In the genomic region with DNA sequence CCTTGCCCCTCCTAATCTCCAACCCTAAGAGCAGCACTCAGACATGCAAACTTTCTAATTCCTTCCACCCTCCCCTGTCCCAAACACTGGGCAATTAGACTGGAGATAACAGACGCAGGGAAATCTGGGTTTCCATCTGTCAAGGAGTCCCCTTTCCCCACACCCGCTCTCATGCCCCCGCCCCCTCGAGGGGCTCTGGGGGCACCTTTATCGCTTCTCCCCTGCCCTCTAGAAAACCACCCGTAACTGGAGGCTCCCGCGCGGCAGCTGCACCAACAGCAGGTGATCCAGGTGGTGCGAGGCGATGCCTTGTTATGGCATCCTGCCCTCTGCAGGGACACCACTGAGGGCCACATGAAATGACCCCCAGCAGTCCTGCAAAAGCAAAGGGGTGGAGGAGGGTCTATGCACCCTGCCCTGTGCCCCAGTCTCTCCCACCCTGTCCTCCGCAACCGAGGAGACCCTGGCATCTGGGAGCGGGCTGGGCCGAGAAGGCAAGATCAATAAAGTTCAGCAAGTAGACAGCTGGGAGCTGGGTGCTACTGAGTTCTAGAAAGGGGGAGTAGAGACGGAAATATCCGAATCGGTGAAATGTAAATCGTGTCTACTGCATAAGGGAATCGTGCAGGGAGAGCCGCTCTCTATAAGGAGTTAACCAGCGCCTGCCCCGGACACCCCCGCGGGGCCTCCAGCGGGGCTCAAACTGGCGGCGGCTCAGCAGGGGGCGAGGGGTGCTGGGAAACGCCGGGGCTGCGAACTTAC, we compare ENCODE assay signal across 8 cellular contexts. TPM values are rescaled to one million over a fixed set of nuclear protein-coding genes. Genes with fewer than 3 reads are reported as not detected.
DNase-seq lines count a peak whose midpoint lies in the region; ATAC-seq, FAIRE-seq and TF ChIP-seq lines count a peak whose summit lies in the region.

No MANE protein-coding gene starts in this region.

- no peak for FAIRE-seq in endothelial cell of umbilical vein (lab: Jason Lieb, UNC)

- POLR2A ChIA-PET in endothelial cell of umbilical vein (lab: Charles Lee), result no interaction called here

- dilution Hi-C loops in endothelial cell of umbilical vein (cut with MboI; ENCODE audit: extremely low pct_ligation_motif_present, low sequenced_read_pairs), result no loop called here

- intact Hi-C loops in endothelial cell of umbilical vein (cut with micrococcal nuclease), result loop anchor here (10.0 kb wide), 2 partner anchors 278 to 422 kb away; partner anchors contain the start of gene GNPDA2

- peak; percentile 81 for DNase-seq in DMS53 (lab: John Stamatoyannopoulos, UW)
- peak; percentile 17 for DNase-seq in NCI-H69 (lab: John Stamatoyannopoulos, UW)
- DNase-seq in endothelial cell of umbilical vein (ENCODE audit: low read depth, low spot score), result no peak
- DNase-seq in osteoblast (ENCODE audit: insufficient read length, low spot score, missing footprints), result peak; percentile 57
- DNase-seq in inferior parietal cortex (ENCODE audit: extremely low spot score), result no peak

- TF ChIP-seq POLR2A in endothelial cell of umbilical vein (IDR thresholded peaks at IDR 0.05; ENCODE audit: low read depth, low read length), result no peak

- H3K9me3 ChIP-seq in endothelial cell of umbilical vein (replicated peaks; ENCODE audit: control insufficient read depth, insufficient read depth, low read length) (no peaks in the 10 kb centered on the region), osteoblast (ENCODE audit: low read depth, low read length) (no peaks in the 10 kb centered on the region)

- no peak overlapping the region for H2AFZ ChIP-seq in endothelial cell of umbilical vein (ENCODE audit: low read depth, low read length)
- H2AFZ ChIP-seq in osteoblast (ENCODE audit: low read length), result no peak overlapping the region

- H3K36me3 ChIP-seq in endothelial cell of umbilical vein (ENCODE audit: control insufficient read depth in 2 of 2, extremely low read depth in 1 of 2, insufficient read depth in 2 of 2, low read length in 2 of 2) (no peaks in the 10 kb centered on the region), osteoblast (ENCODE audit: insufficient read depth, low read length) (no peaks in the 10 kb centered on the region)

- CTCF ChIA-PET in endothelial cell of umbilical vein (lab: Charles Lee), result no interaction called here

- no peak overlapping the region for H3K9ac ChIP-seq in endothelial cell of umbilical vein (replicated peaks; ENCODE audit: extremely low read depth, insufficient read depth, low read length)

- no peak overlapping the region for H3K4me3 ChIP-seq in endothelial cell of umbilical vein (replicated peaks in 1 of 3; ENCODE audit: insufficient read depth in 1 of 3, low read depth in 1 of 3, low read length in 3 of 3)
- no peak overlapping the region for H3K4me3 ChIP-seq in osteoblast (ENCODE audit: insufficient read depth, low read length)

- H3K27ac ChIP-seq in endothelial cell of umbilical vein (ENCODE audit: insufficient read depth, low read depth, low read length) (no peak overlapping the region), osteoblast (ENCODE audit: low read depth, low read length) (no peak overlapping the region)

- no TSS peak for BruUV-seq in endothelial cell of umbilical vein (replicated peaks; lab: Mats Ljungman, UMichigan)

- H4K20me1 ChIP-seq in endothelial cell of umbilical vein (replicated peaks; ENCODE audit: control insufficient read depth, extremely low read depth, insufficient read depth, low read length) (no peaks in the 10 kb centered on the region), osteoblast (ENCODE audit: insufficient read depth, low read length) (no peaks in the 10 kb centered on the region)

- H3K4me1 ChIP-seq in endothelial cell of umbilical vein (ENCODE audit: control insufficient read depth, extremely low read depth, insufficient read depth, low read length) (peaks cover 10% of the 10 kb centered on the region), osteoblast (ENCODE audit: insufficient read depth, low read length) (no peaks in the 10 kb centered on the region)

- TF ChIP-seq CTCF in endothelial cell of umbilical vein (IDR thresholded peaks at IDR 0.05; ENCODE audit: extremely low read depth in 1 of 2, insufficient read depth in 1 of 2, low read depth in 1 of 2, low read length in 2 of 2) (no peak), osteoblast (IDR thresholded peaks at IDR 0.05; ENCODE audit: extremely low read depth, low read depth, low read length) (no peak)

- H3K27me3 ChIP-seq in endothelial cell of umbilical vein (ENCODE audit: control insufficient read depth in 2 of 2, insufficient read depth in 2 of 2, low read length in 2 of 2) (peaks cover 25 to 61% of the 10 kb centered on the region in 2 experiments), osteoblast (ENCODE audit: insufficient read depth, low read length) (peaks cover 33% of the 10 kb centered on the region)

- no peaks in the 10 kb centered on the region for H3K9me1 ChIP-seq in endothelial cell of umbilical vein (replicated peaks; ENCODE audit: control insufficient read depth, extremely low read depth, insufficient read depth, low read length)

- ATAC-seq in GM18498 (IDR thresholded peaks at IDR 0.05; ENCODE audit: unreplicated experiment) (no peak), HG03045 (IDR thresholded peaks at IDR 0.05; ENCODE audit: unreplicated experiment) (no peak), HG02571 (IDR thresholded peaks at IDR 0.05; ENCODE audit: unreplicated experiment) (no peak)

- H3K79me2 ChIP-seq in endothelial cell of umbilical vein (ENCODE audit: control insufficient read depth, insufficient read depth, low read length), result no peaks in the 10 kb centered on the region
- no peaks in the 10 kb centered on the region for H3K79me2 ChIP-seq in osteoblast (ENCODE audit: insufficient read depth, low read length)

- H3K4me2 ChIP-seq in endothelial cell of umbilical vein (ENCODE audit: insufficient read depth, low read length), result no peak overlapping the region
- no peak overlapping the region for H3K4me2 ChIP-seq in osteoblast (ENCODE audit: insufficient read depth, low read length)

TF ChIP-seq in endothelial cell of umbilical vein, 7 proteins besides CTCF, POLR2A, EP300 and RAD21:
- TF ChIP-seq MYC (IDR thresholded peaks at IDR 0.05; ENCODE audit: low read depth, low read length) (no peak), EZH2 (IDR thresholded peaks at IDR 0.05; ENCODE audit: borderline replicate concordance, low read depth, low read length, severe bottlenecking) (peak; percentile 45)

RNA-seq across cellular contexts. Expression of gene KCTD8, which starts 1.6 kb away (rescaled TPM):
- 0.80 and 0.88 TPM in 2 replicates for total RNA-seq in endothelial cell of umbilical vein
- 0.36 and 0.60 TPM in 2 replicates for polyA plus RNA-seq in endothelial cell of umbilical vein
- polyA plus RNA-seq in endothelial cell of umbilical vein (2011; cell fraction: cytosol; rRNA removed), result 0.34 and 0.37 TPM in 2 replicates
- 0.49 and 1.6 TPM in 2 replicates for polyA plus RNA-seq in endothelial cell of umbilical vein (2011; cell fraction: nucleus; rRNA removed)
- not detected in 2 replicates for polyA plus RNA-seq in endothelial cell of umbilical vein (2012)
- polyA minus RNA-seq in endothelial cell of umbilical vein, result 0.51 and 0.75 TPM in 2 replicates
- polyA minus RNA-seq in endothelial cell of umbilical vein (2011; cell fraction: cytosol; rRNA and poly(A)+ RNA removed), result not detected
- 1.7 and 6.9 TPM in 2 replicates for polyA minus RNA-seq in endothelial cell of umbilical vein (2011; cell fraction: nucleus; rRNA and poly(A)+ RNA removed)
- not detected in 2 replicates for total RNA-seq in osteoblast

Comparison
In these comparisons a context has a peak if more than half of its experiments do, and no peak if none do; other contexts are left out.
1. DNase-seq: peak in DMS53 (single experiment), NCI-H69 (single experiment) and osteoblast (single experiment); none in endothelial cell of umbilical vein (single experiment) and inferior parietal cortex (single experiment).